In the genomic region with DNA sequence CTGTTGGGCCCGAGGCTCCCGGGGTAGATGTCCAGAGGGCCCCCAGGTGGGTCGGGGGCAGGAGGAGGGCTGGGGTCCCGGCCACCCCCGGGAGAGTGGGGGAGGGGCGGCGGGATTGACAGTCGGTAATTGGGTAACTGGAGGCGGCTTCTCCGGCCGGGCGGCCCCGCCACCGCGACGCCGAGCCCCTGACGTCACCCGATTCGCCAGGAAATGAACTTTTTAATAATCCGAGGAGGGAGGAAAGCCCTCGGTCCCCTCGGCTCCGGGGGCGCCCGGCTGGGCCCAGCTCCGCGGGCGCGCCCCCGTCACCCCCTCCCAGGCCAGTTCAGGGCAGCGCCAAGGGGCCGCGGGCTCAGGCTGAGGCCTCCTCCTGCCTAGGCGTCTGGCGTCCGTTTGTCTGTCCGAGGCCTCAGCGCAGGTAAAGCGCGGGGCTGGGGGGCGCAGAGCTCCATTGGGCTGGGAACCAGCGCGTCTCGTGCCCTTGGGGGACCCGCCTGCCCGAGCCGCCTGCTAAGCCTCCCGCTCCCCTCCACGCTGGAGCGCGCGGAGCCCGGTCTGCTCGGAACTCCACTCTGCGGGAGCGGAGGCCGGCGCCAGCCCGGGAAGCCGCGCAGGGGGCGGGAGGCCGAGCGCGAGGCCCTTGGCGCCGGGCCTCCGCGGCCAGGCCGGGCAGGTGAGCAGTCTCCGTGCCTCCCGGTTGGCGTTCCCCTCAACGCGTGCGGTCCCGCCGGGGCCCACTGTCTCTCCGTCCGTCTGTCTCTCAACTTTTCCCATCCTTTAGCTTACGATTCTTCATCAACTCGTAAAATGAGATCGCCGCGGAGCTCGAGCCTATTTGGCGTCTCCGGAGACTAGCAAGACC, we compare ENCODE assay signal across 1 cellular context.
A peak's percentile ranks its signal among the peaks of the same experiment; 100 is the strongest.
TF ChIP-seq lines count a peak whose summit lies in the region.

No MANE protein-coding gene starts in this region.

TF ChIP-seq in HepG2, 621 proteins besides CTCF, POLR2A, EP300 and RAD21 (continued from another document and continues in another):
- TF ChIP-seq, protein P1, sequence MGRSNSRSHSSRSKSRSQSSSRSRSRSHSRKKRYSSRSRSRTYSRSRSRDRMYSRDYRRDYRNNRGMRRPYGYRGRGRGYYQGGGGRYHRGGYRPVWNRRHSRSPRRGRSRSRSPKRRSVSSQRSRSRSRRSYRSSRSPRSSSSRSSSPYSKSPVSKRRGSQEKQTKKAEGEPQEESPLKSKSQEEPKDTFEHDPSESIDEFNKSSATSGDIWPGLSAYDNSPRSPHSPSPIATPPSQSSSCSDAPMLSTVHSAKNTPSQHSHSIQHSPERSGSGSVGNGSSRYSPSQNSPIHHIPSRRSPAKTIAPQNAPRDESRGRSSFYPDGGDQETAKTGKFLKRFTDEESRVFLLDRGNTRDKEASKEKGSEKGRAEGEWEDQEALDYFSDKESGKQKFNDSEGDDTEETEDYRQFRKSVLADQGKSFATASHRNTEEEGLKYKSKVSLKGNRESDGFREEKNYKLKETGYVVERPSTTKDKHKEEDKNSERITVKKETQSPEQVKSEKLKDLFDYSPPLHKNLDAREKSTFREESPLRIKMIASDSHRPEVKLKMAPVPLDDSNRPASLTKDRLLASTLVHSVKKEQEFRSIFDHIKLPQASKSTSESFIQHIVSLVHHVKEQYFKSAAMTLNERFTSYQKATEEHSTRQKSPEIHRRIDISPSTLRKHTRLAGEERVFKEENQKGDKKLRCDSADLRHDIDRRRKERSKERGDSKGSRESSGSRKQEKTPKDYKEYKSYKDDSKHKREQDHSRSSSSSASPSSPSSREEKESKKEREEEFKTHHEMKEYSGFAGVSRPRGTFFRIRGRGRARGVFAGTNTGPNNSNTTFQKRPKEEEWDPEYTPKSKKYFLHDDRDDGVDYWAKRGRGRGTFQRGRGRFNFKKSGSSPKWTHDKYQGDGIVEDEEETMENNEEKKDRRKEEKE (IDR thresholded peaks at IDR 0.05), result no peak
- peak; percentile 42; the same call in 1 of the 2 replicates for TF ChIP-seq YEATS4 (CRISPR knock-in tag; IDR thresholded peaks at IDR 0.05; ENCODE audit: borderline replicate concordance)
- TF ChIP-seq SP140L (CRISPR knock-in tag; IDR thresholded peaks at IDR 0.05; ENCODE audit: borderline replicate concordance), result no peak
- TF ChIP-seq, protein P2, sequence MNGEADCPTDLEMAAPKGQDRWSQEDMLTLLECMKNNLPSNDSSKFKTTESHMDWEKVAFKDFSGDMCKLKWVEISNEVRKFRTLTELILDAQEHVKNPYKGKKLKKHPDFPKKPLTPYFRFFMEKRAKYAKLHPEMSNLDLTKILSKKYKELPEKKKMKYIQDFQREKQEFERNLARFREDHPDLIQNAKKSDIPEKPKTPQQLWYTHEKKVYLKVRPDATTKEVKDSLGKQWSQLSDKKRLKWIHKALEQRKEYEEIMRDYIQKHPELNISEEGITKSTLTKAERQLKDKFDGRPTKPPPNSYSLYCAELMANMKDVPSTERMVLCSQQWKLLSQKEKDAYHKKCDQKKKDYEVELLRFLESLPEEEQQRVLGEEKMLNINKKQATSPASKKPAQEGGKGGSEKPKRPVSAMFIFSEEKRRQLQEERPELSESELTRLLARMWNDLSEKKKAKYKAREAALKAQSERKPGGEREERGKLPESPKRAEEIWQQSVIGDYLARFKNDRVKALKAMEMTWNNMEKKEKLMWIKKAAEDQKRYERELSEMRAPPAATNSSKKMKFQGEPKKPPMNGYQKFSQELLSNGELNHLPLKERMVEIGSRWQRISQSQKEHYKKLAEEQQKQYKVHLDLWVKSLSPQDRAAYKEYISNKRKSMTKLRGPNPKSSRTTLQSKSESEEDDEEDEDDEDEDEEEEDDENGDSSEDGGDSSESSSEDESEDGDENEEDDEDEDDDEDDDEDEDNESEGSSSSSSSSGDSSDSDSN (CRISPR knock-in tag; IDR thresholded peaks at IDR 0.05), result peak; percentile 77
- TF ChIP-seq, protein P3, sequence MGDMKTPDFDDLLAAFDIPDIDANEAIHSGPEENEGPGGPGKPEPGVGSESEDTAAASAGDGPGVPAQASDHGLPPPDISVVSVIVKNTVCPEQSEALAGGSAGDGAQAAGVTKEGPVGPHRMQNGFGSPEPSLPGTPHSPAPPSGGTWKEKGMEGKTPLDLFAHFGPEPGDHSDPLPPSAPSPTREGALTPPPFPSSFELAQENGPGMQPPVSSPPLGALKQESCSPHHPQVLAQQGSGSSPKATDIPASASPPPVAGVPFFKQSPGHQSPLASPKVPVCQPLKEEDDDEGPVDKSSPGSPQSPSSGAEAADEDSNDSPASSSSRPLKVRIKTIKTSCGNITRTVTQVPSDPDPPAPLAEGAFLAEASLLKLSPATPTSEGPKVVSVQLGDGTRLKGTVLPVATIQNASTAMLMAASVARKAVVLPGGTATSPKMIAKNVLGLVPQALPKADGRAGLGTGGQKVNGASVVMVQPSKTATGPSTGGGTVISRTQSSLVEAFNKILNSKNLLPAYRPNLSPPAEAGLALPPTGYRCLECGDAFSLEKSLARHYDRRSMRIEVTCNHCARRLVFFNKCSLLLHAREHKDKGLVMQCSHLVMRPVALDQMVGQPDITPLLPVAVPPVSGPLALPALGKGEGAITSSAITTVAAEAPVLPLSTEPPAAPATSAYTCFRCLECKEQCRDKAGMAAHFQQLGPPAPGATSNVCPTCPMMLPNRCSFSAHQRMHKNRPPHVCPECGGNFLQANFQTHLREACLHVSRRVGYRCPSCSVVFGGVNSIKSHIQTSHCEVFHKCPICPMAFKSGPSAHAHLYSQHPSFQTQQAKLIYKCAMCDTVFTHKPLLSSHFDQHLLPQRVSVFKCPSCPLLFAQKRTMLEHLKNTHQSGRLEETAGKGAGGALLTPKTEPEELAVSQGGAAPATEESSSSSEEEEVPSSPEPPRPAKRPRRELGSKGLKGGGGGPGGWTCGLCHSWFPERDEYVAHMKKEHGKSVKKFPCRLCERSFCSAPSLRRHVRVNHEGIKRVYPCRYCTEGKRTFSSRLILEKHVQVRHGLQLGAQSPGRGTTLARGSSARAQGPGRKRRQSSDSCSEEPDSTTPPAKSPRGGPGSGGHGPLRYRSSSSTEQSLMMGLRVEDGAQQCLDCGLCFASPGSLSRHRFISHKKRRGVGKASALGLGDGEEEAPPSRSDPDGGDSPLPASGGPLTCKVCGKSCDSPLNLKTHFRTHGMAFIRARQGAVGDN (CRISPR knock-in tag; IDR thresholded peaks at IDR 0.05), result no peak
- no peak for TF ChIP-seq ZNF124 (CRISPR knock-in tag; IDR thresholded peaks at IDR 0.05)
- peak; percentile 50; the same call in 1 of the 2 replicates for TF ChIP-seq ZNF446 (CRISPR knock-in tag; IDR thresholded peaks at IDR 0.05)
- no peak for TF ChIP-seq ZNF780A (CRISPR knock-in tag; IDR thresholded peaks at IDR 0.05)
- 0 out of 2 replicates have a peak, but pooled peaks have one; percentile 47 for TF ChIP-seq ZFAT (CRISPR knock-in tag; conservative IDR thresholded peaks at IDR 0.05)
- TF ChIP-seq, protein P4, sequence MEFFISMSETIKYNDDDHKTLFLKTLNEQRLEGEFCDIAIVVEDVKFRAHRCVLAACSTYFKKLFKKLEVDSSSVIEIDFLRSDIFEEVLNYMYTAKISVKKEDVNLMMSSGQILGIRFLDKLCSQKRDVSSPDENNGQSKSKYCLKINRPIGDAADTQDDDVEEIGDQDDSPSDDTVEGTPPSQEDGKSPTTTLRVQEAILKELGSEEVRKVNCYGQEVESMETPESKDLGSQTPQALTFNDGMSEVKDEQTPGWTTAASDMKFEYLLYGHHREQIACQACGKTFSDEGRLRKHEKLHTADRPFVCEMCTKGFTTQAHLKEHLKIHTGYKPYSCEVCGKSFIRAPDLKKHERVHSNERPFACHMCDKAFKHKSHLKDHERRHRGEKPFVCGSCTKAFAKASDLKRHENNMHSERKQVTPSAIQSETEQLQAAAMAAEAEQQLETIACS (CRISPR knock-in tag; IDR thresholded peaks at IDR 0.05), result peak; percentile 62; the same call in 1 of the 2 replicates
- no peak for TF ChIP-seq ZNF749 (CRISPR knock-in tag; IDR thresholded peaks at IDR 0.05; ENCODE audit: borderline replicate concordance)
- peak; percentile 21; the same call in 1 of the 2 replicates for TF ChIP-seq ZNF563 (CRISPR knock-in tag; IDR thresholded peaks at IDR 0.05)
- no peak for TF ChIP-seq NONO (IDR thresholded peaks at IDR 0.05)
- peak; percentile 53 for TF ChIP-seq NONO (CRISPR knock-in tag; conservative IDR thresholded peaks at IDR 0.05)
- TF ChIP-seq ZBTB8A (CRISPR knock-in tag; IDR thresholded peaks at IDR 0.05; ENCODE audit: borderline replicate concordance, low read depth), result no peak
- no peak for TF ChIP-seq ZNF83 (CRISPR knock-in tag; IDR thresholded peaks at IDR 0.05; ENCODE audit: borderline replicate concordance)
- 0 out of 2 replicates have a peak, but pooled peaks have one; percentile 5 for TF ChIP-seq KDM5B (CRISPR knock-in tag; IDR thresholded peaks at IDR 0.05; ENCODE audit: borderline replicate concordance)
- TF ChIP-seq, protein P5, sequence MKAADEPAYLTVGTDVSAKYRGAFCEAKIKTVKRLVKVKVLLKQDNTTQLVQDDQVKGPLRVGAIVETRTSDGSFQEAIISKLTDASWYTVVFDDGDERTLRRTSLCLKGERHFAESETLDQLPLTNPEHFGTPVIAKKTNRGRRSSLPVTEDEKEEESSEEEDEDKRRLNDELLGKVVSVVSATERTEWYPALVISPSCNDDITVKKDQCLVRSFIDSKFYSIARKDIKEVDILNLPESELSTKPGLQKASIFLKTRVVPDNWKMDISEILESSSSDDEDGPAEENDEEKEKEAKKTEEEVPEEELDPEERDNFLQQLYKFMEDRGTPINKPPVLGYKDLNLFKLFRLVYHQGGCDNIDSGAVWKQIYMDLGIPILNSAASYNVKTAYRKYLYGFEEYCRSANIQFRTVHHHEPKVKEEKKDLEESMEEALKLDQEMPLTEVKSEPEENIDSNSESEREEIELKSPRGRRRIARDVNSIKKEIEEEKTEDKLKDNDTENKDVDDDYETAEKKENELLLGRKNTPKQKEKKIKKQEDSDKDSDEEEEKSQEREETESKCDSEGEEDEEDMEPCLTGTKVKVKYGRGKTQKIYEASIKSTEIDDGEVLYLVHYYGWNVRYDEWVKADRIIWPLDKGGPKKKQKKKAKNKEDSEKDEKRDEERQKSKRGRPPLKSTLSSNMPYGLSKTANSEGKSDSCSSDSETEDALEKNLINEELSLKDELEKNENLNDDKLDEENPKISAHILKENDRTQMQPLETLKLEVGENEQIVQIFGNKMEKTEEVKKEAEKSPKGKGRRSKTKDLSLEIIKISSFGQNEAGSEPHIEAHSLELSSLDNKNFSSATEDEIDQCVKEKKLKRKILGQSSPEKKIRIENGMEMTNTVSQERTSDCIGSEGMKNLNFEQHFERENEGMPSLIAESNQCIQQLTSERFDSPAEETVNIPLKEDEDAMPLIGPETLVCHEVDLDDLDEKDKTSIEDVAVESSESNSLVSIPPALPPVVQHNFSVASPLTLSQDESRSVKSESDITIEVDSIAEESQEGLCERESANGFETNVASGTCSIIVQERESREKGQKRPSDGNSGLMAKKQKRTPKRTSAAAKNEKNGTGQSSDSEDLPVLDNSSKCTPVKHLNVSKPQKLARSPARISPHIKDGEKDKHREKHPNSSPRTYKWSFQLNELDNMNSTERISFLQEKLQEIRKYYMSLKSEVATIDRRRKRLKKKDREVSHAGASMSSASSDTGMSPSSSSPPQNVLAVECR (CRISPR knock-in tag; IDR thresholded peaks at IDR 0.05; ENCODE audit: borderline replicate concordance), result peak; percentile 16; the same call in 1 of the 2 replicates
- peak; percentile 15; the same call in 1 of the 2 replicates for TF ChIP-seq CHD4 (IDR thresholded peaks at IDR 0.05; ENCODE audit: borderline replicate concordance, low read length)
- 0 out of 2 replicates have a peak, but pooled peaks have one; percentile 4 for TF ChIP-seq ZBTB1 (CRISPR knock-in tag; IDR thresholded peaks at IDR 0.05; ENCODE audit: borderline replicate concordance)
- TF ChIP-seq IKZF4 (CRISPR knock-in tag; IDR thresholded peaks at IDR 0.05; ENCODE audit: borderline replicate concordance, low read depth, not compliant biosample characterization), result peak; percentile 74
- 0 out of 2 replicates have a peak, but pooled peaks have one; percentile 16 for TF ChIP-seq BORCS8-MEF2B (CRISPR knock-in tag; IDR thresholded peaks at IDR 0.05)
- TF ChIP-seq KLF12 (CRISPR knock-in tag; IDR thresholded peaks at IDR 0.05; ENCODE audit: borderline replicate concordance), result no peak
- TF ChIP-seq, protein P6, sequence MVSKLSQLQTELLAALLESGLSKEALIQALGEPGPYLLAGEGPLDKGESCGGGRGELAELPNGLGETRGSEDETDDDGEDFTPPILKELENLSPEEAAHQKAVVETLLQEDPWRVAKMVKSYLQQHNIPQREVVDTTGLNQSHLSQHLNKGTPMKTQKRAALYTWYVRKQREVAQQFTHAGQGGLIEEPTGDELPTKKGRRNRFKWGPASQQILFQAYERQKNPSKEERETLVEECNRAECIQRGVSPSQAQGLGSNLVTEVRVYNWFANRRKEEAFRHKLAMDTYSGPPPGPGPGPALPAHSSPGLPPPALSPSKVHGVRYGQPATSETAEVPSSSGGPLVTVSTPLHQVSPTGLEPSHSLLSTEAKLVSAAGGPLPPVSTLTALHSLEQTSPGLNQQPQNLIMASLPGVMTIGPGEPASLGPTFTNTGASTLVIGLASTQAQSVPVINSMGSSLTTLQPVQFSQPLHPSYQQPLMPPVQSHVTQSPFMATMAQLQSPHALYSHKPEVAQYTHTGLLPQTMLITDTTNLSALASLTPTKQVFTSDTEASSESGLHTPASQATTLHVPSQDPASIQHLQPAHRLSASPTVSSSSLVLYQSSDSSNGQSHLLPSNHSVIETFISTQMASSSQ (IDR thresholded peaks at IDR 0.05; ENCODE audit: low read depth), result no peak
- TF ChIP-seq, protein P6 (CRISPR knock-in tag; IDR thresholded peaks at IDR 0.05; ENCODE audit: borderline replicate concordance), result 0 out of 2 replicates have a peak, but pooled peaks have one; percentile 26
- 0 out of 2 replicates have a peak, but pooled peaks have one; percentile 7 for TF ChIP-seq ZBTB7A (CRISPR knock-in tag; IDR thresholded peaks at IDR 0.05)
- TF ChIP-seq SAFB2 (CRISPR knock-in tag; IDR thresholded peaks at IDR 0.05; ENCODE audit: borderline replicate concordance, low read depth), result 0 out of 2 replicates have a peak, but pooled peaks have one; percentile 12
- peak; percentile 29 for TF ChIP-seq HNRNPK (IDR thresholded peaks at IDR 0.05; ENCODE audit: low read depth, low read length, poor library complexity, severe bottlenecking)
- TF ChIP-seq PPARG (CRISPR knock-in tag; conservative IDR thresholded peaks at IDR 0.05), result no peak
- no peak for TF ChIP-seq HOXA5 (CRISPR knock-in tag; IDR thresholded peaks at IDR 0.05)
- TF ChIP-seq ETV5 (CRISPR knock-in tag; IDR thresholded peaks at IDR 0.05; ENCODE audit: borderline replicate concordance), result 0 out of 2 replicates have a peak, but pooled peaks have one; percentile 24
- no peak; the same call in 1 of the 2 replicates for TF ChIP-seq SPEN (CRISPR knock-in tag; IDR thresholded peaks at IDR 0.05; ENCODE audit: low read depth)
- TF ChIP-seq ZNF850 (CRISPR knock-in tag; conservative IDR thresholded peaks at IDR 0.05), result no peak
- TF ChIP-seq SP5 (CRISPR knock-in tag; IDR thresholded peaks at IDR 0.05; ENCODE audit: borderline replicate concordance, low read depth), result no peak
- peak; percentile 19 for TF ChIP-seq TAF1 (CRISPR knock-in tag; IDR thresholded peaks at IDR 0.05)
- TF ChIP-seq DR1 (CRISPR knock-in tag; IDR thresholded peaks at IDR 0.05), result no peak
